Comparison of ENCODE assay signal across 25 cellular contexts in genomic region chrX:115260330-115260729, GRCh38. TPM values are rescaled to one million over a fixed set of nuclear protein-coding genes. Genes with fewer than 3 reads are reported as not detected.
DNase-seq lines count a peak whose midpoint lies in the region; ATAC-seq, FAIRE-seq and TF ChIP-seq lines count a peak whose summit lies in the region.
"Had no signal": no experiment of that assay in that cellular context is flagged by ENCODE, and none has a peak within 500 bp of the region (broad histone marks: within the 10 kb centered on the region; RNA-seq: fewer than 3 reads in every experiment).

No MANE protein-coding gene starts in this region.

- H3K9me2 ChIP-seq in SK-N-SH = no peaks in the 10 kb centered on the region

- no peaks in the 10 kb centered on the region for H3K9me3 ChIP-seq in HEK293 (ENCODE audit: control insufficient read depth, insufficient read depth, low read depth, low read length)
- no peaks in the 10 kb centered on the region for H3K9me3 ChIP-seq in GM12878 (replicated peaks; ENCODE audit: control insufficient read depth, insufficient read depth, low read length)
- no peaks in the 10 kb centered on the region for H3K9me3 ChIP-seq in SK-N-SH
- H3K9me3 ChIP-seq: breast epithelium, spleen had no signal

- in situ Hi-C loops in GM12878 (cut with MboI) = no loop called here

- H3K36me3 ChIP-seq in HEK293 (ENCODE audit: control insufficient read depth in 2 of 2, insufficient read depth in 1 of 2, low read length in 2 of 2) (no peaks in the 10 kb centered on the region), GM12878 (ENCODE audit: control insufficient read depth in 2 of 2, insufficient read depth in 2 of 2, low read length in 1 of 2) (no peaks in the 10 kb centered on the region), SK-N-SH (replicated peaks in 1 of 2; ENCODE audit: control insufficient read depth in 1 of 2, insufficient read depth in 2 of 2, low read length in 1 of 2) (no peaks in the 10 kb centered on the region)
- H3K36me3 ChIP-seq: breast epithelium, spleen had no signal

- DNase-seq in AG08395 (ENCODE audit: low spot score) (peak; percentile 32), GM12878 (ENCODE audit: low read depth, low spot score) (no peak), kidney tubule cell (ENCODE audit: low spot score) (peak; percentile 34), NCI-H1436 (lab: John Stamatoyannopoulos, UW) (no peak), SK-N-SH (no peak)
- no peak for DNase-seq in naive thymus-derived CD8-positive, alpha-beta T cell
- no peak for DNase-seq in activated naive CD4-positive, alpha-beta T cell treated with anti-CD3 and anti-CD28 coated beads, Interleukin-2, amount 50 U/mL, for 72 hours (ENCODE audit: low spot score in 2 of 2)
- DNase-seq: activated CD4-positive, alpha-beta T cell treated with anti-CD3 and anti-CD28 coated beads, Interleukin-2, amount 50 U/mL, for 4 hours; activated T-cell treated with anti-CD3 and anti-CD28 coated beads, Interleukin-2, amount 50 U/mL, for 1 hour; CD8-positive, alpha-beta memory T cell; NCI-H146; NCI-H748 treated with DMSO at 0.1 percent for 48 hours; spleen had no signal

- H3K9ac ChIP-seq in GM12878 (ENCODE audit: control insufficient read depth, insufficient read depth, low read length) (no peak overlapping the region), SK-N-SH (no peak overlapping the region)

- RAD21 ChIA-PET in GM12878 (lab: Charles Lee; ENCODE audit: unreplicated experiment) = no interaction called here

- POLR2A ChIA-PET in HEK293 (lab: Yijun Ruan, JAX) (interaction anchor here (0.7 to 1.5 kb wide), 2 partner anchors 26 to 218 kb away, joined by 3 to 4 read pairs; no protein-coding TSS in a partner anchor), GM12878 (lab: Charles Lee) (no interaction called here), SK-N-SH (lab: Yijun Ruan, JAX) (no interaction called here)
- POLR2A ChIA-PET in naive thymus-derived CD8-positive, alpha-beta T cell (lab: Charles Lee) = no interaction called here

- no peak overlapping the region for H2AFZ ChIP-seq in GM12878 (ENCODE audit: control insufficient read depth, low read depth, low read length)
- no peak overlapping the region for H2AFZ ChIP-seq in SK-N-SH (ENCODE audit: low read depth)

- no peak overlapping the region for H3K4me3 ChIP-seq in HEK293 (ENCODE audit: low read depth, low read length)
- H3K4me3 ChIP-seq in GM12878 = no peak overlapping the region
- H3K4me3 ChIP-seq in SK-N-SH (ENCODE audit: low read depth in 2 of 2, low read length in 1 of 2) = no peak overlapping the region
- H3K4me3 ChIP-seq: breast epithelium, spleen had no signal

- H3K27me3 ChIP-seq in GM12878 (replicated peaks in 1 of 2; ENCODE audit: control insufficient read depth in 2 of 2, insufficient read depth in 2 of 2, low read length in 1 of 2) (no peaks in the 10 kb centered on the region), SK-N-SH (ENCODE audit: insufficient read depth) (no peaks in the 10 kb centered on the region)

- H3K27ac ChIP-seq in HEK293 (ENCODE audit: extremely low read depth, low read depth, low read length) = peak overlapping the region; percentile 66; the same call in 1 of the 2 replicates
- H3K27ac ChIP-seq in GM12878 (ENCODE audit: control insufficient read depth, insufficient read depth) = no peak overlapping the region
- H3K27ac ChIP-seq in SK-N-SH (ENCODE audit: low read depth in 2 of 2, low read length in 1 of 2) = no peak overlapping the region
- H3K27ac ChIP-seq: breast epithelium, spleen had no signal

- peak; percentile 48 for ATAC-seq in GM12878
- no peak for ATAC-seq in naive thymus-derived CD8-positive, alpha-beta T cell
- ATAC-seq in activated naive CD4-positive, alpha-beta T cell treated with anti-CD3 and anti-CD28 coated beads, Interleukin-2, amount 50 U/mL, for 72 hours = no peak

- TF ChIP-seq CTCF in HEK293 (tag by site-specific recombination; IDR thresholded peaks at IDR 0.05) = no peak
- TF ChIP-seq CTCF in GM12878 (IDR thresholded peaks at IDR 0.05 in 2 of 3, conservative IDR thresholded peaks at IDR 0.05 in 1 of 3; ENCODE audit: control insufficient read depth in 2 of 3, extremely low read depth in 1 of 3, insufficient read depth in 1 of 3, low read depth in 3 of 3, low read length in 3 of 3) = no peak
- no peak for TF ChIP-seq CTCF in SK-N-SH (IDR thresholded peaks at IDR 0.05)

- CTCF ChIA-PET in HEK293 (lab: Yijun Ruan, JAX) (interaction anchor here (1.6 kb wide), 1 partner anchor 10 kb away, joined by 6 read pairs; no protein-coding TSS in a partner anchor), GM12878 (lab: Yijun Ruan, JAX) (no interaction called here), SK-N-SH (lab: Yijun Ruan, JAX) (no interaction called here)

- no peaks in the 10 kb centered on the region for H3K27me3 Mint-ChIP-seq in naive thymus-derived CD8-positive, alpha-beta T cell
- H3K27me3 Mint-ChIP-seq: activated naive CD8-positive, alpha-beta T cell; dendritic cell treated with granulocyte-macrophage colony-stimulating factor and Interleukin-4, amounts not matched to agents 40 ng/mL and 50 ng/mL, for 4 days had no signal

- no peaks in the 10 kb centered on the region for H3F3A ChIP-seq in SK-N-SH (replicated peaks; ENCODE audit: insufficient read depth)

- TF ChIP-seq EP300 in GM12878 (IDR thresholded peaks at IDR 0.05; ENCODE audit: borderline replicate concordance in 1 of 2, control insufficient read depth in 1 of 2, low read depth in 2 of 2, low read length in 2 of 2) = no peak
- TF ChIP-seq EP300 in SK-N-SH (IDR thresholded peaks at IDR 0.05; ENCODE audit: borderline replicate concordance in 1 of 2, low read depth in 1 of 2, low read length in 1 of 2) = no peak

- intact Hi-C loops in GM12878 (cut with micrococcal nuclease; ENCODE audit: unreplicated experiment) = no loop called here

- H3K4me1 ChIP-seq in HEK293 (ENCODE audit: control insufficient read depth, insufficient read depth, low read length) = no peaks in the 10 kb centered on the region
- no peaks in the 10 kb centered on the region for H3K4me1 ChIP-seq in GM12878 (ENCODE audit: control insufficient read depth, insufficient read depth, low read length)
- no peaks in the 10 kb centered on the region for H3K4me1 ChIP-seq in SK-N-SH (ENCODE audit: control insufficient read depth in 1 of 2, insufficient read depth in 2 of 2, low read depth in 1 of 2, low read length in 1 of 2)
- H3K4me1 ChIP-seq: breast epithelium, spleen had no signal

- SMC1A ChIA-PET in GM12878 (lab: Charles Lee; ENCODE audit: uncharacterized antibody, unreplicated experiment) = no interaction called here

- BruUV-seq in GM12878 (replicated peaks; lab: Mats Ljungman, UMichigan) = no TSS peak

- WGBS in GM12878 (ENCODE audit: insufficient coverage, insufficient replicate concordance, low lambda C conversion rate, missing lambda C conversion rate) = 93% methylated on average over 3 of the region's 3 CpGs
- 59% methylated on average over 3 of the region's 3 CpGs for WGBS in SK-N-SH (ENCODE audit: low lambda C conversion rate)

- no peaks in the 10 kb centered on the region for H4K20me1 ChIP-seq in GM12878 (ENCODE audit: control insufficient read depth, insufficient read depth)
- H4K20me1 ChIP-seq in SK-N-SH (ENCODE audit: insufficient read depth) = no peaks in the 10 kb centered on the region

- H3K27ac Mint-ChIP-seq in naive thymus-derived CD8-positive, alpha-beta T cell = no peak overlapping the region
- H3K27ac Mint-ChIP-seq in activated naive CD4-positive, alpha-beta T cell treated with anti-CD3 and anti-CD28 coated beads, Interleukin-2, amount 50 U/mL, for 72 hours = no peak overlapping the region
- H3K27ac Mint-ChIP-seq: activated naive CD8-positive, alpha-beta T cell; CD8-positive, alpha-beta memory T cell; dendritic cell treated with granulocyte-macrophage colony-stimulating factor and Interleukin-4, amounts not matched to agents 40 ng/mL and 50 ng/mL, for 4 days; T-helper 1 cell treated with Interleukin-12 subunit alpha and Interleukin-12 subunit beta and Interleukin-4 antibody, amounts not matched to agents 30 μg/mL and 1 μg/mL, for 36 hours had no signal

- FAIRE-seq in GM12878 (lab: Jason Lieb, UNC) = no peak
- FAIRE-seq: endothelial cell of umbilical vein had no signal

- no peak overlapping the region for H3K4me3 Mint-ChIP-seq in naive thymus-derived CD8-positive, alpha-beta T cell
- H3K4me3 Mint-ChIP-seq: activated naive CD8-positive, alpha-beta T cell; CD8-positive, alpha-beta memory T cell; dendritic cell treated with granulocyte-macrophage colony-stimulating factor and Interleukin-4, amounts not matched to agents 40 ng/mL and 50 ng/mL, for 4 days; T-helper 1 cell treated with Interleukin-12 subunit alpha and Interleukin-12 subunit beta and Interleukin-4 antibody, amounts not matched to agents 30 μg/mL and 1 μg/mL, for 36 hours had no signal

- TF ChIP-seq RAD21 in GM12878 (IDR thresholded peaks at IDR 0.05; ENCODE audit: insufficient read depth, low read depth, low read length) = no peak
- TF ChIP-seq RAD21 in SK-N-SH (IDR thresholded peaks at IDR 0.05; ENCODE audit: low read length) = no peak

- H3K4me2 ChIP-seq in GM12878 (ENCODE audit: control insufficient read depth, insufficient read depth) (no peak overlapping the region), SK-N-SH (no peak overlapping the region)

- TF ChIP-seq POLR2A in GM12878 (IDR thresholded peaks at IDR 0.05; ENCODE audit: low read depth, low read length) = no peak

- H3K9me3 Mint-ChIP-seq in naive thymus-derived CD8-positive, alpha-beta T cell = peaks cover 0 to 5% (median 0%) of the 10 kb centered on the region in 9 donors
- H3K9me3 Mint-ChIP-seq in activated naive CD4-positive, alpha-beta T cell treated with anti-CD3 and anti-CD28 coated beads, Interleukin-2, amount 50 U/mL, for 72 hours = peaks cover 4 to 7% of the 10 kb centered on the region in 2 donors
- H3K9me3 Mint-ChIP-seq: dendritic cell treated with granulocyte-macrophage colony-stimulating factor and Interleukin-4, amounts not matched to agents 40 ng/mL and 50 ng/mL, for 4 days; T-helper 1 cell treated with Interleukin-12 subunit alpha and Interleukin-12 subunit beta and Interleukin-4 antibody, amounts not matched to agents 30 μg/mL and 1 μg/mL, for 36 hours had no signal

- H3K36me3 Mint-ChIP-seq in naive thymus-derived CD8-positive, alpha-beta T cell = no peaks in the 10 kb centered on the region
- no peaks in the 10 kb centered on the region for H3K36me3 Mint-ChIP-seq in activated naive CD4-positive, alpha-beta T cell treated with anti-CD3 and anti-CD28 coated beads, Interleukin-2, amount 50 U/mL, for 72 hours
- H3K36me3 Mint-ChIP-seq: activated naive CD8-positive, alpha-beta T cell had no signal

- H3K79me2 ChIP-seq in GM12878 (ENCODE audit: control insufficient read depth, insufficient read depth, low read length) (no peaks in the 10 kb centered on the region), SK-N-SH (ENCODE audit: insufficient read depth) (no peaks in the 10 kb centered on the region)

- no peaks in the 10 kb centered on the region for H3K4me1 Mint-ChIP-seq in naive thymus-derived CD8-positive, alpha-beta T cell
- H3K4me1 Mint-ChIP-seq: CD8-positive, alpha-beta memory T cell had no signal

RNA-seq across cellular contexts. Expression of gene LRCH2, which starts 26.4 kb away (rescaled TPM):
- total RNA-seq in GM12878 (2013; cell fraction: nucleolus; rRNA removed) = 0.20 and 0.38 TPM in 2 replicates
- not detected in 2 replicates for total RNA-seq in GM12878 (2014; rRNA removed)
- not detected in 2 replicates for total RNA-seq in GM12878 (2014; rRNA removed; fragmentation: Illumina TruSeq; extraction: Trizol)
- 0.03 TPM in 1 of 2 replicates, not detected in the other for total RNA-seq in GM12878 (2021)
- polyA plus RNA-seq in GM12878 (2011; ENCODE audit: low read depth) = not detected
- 0.10 and 0.13 TPM in 2 replicates for polyA plus RNA-seq in GM12878 (2011; rRNA removed)
- 0.03 TPM in 2 replicates for polyA plus RNA-seq in GM12878 (2011; cell fraction: cytosol; rRNA removed)
- 0.04 and 0.07 TPM in 2 replicates for polyA plus RNA-seq in GM12878 (2011; cell fraction: nucleus; rRNA removed)
- not detected in 2 replicates for polyA plus RNA-seq in GM12878 (2012)
- 0.03 and 0.05 TPM in 2 replicates for polyA plus RNA-seq in GM12878 (2014; fragmentation: Illumina TruSeq; extraction: Trizol)
- not detected for polyA plus RNA-seq in GM12878 (2014; fragmentation: Nextera tagmentation; extraction: Ambion mirVana)
- polyA plus RNA-seq in GM12878 (2014; rRNA removed) = 0.01 TPM in 1 of 2 replicates, not detected in the other
- not detected for polyA plus RNA-seq in GM12878 (2016; fragmentation: Nextera tagmentation; extraction: Ambion mirVana)
- polyA minus RNA-seq in GM12878 (2011; rRNA and poly(A)+ RNA removed) = 0.10 and 0.15 TPM in 2 replicates
- polyA minus RNA-seq in GM12878 (2011; cell fraction: cytosol; rRNA and poly(A)+ RNA removed) = not detected in 2 replicates
- polyA minus RNA-seq in GM12878 (2011; cell fraction: nucleus; rRNA and poly(A)+ RNA removed) = 0.12 and 0.19 TPM in 2 replicates
- polyA plus RNA-seq in SK-N-SH (2012; rRNA removed) = 1.7 and 2.3 TPM in 2 replicates
- 2.9 and 3.5 TPM in 2 replicates for polyA plus RNA-seq in SK-N-SH (2012; cell fraction: cytosol; rRNA removed)
- polyA plus RNA-seq in SK-N-SH (2012; cell fraction: nucleus; rRNA removed) = 1.1 and 2.7 TPM in 2 replicates
- not detected for total RNA-seq in naive thymus-derived CD8-positive, alpha-beta T cell
- not detected for polyA plus RNA-seq in naive thymus-derived CD8-positive, alpha-beta T cell
- total RNA-seq in activated naive CD4-positive, alpha-beta T cell treated with anti-CD3 and anti-CD28 coated beads, Interleukin-2, amount 50 U/mL, for 72 hours = not detected
- total RNA-seq: CD8-positive, alpha-beta memory T cell; OCI-LY7 had no signal
- polyA plus RNA-seq: CD8-positive, alpha-beta memory T cell had no signal

RNA-seq across cellular contexts. Expression of gene LUZP4, which starts 29.2 kb away (rescaled TPM):
- total RNA-seq in GM12878 (2013; cell fraction: nucleolus; rRNA removed) = not detected in 2 replicates
- not detected in 2 replicates for total RNA-seq in GM12878 (2014; rRNA removed)
- not detected in 2 replicates for total RNA-seq in GM12878 (2014; rRNA removed; fragmentation: Illumina TruSeq; extraction: Trizol)
- not detected in 2 replicates for total RNA-seq in GM12878 (2021)
- polyA plus RNA-seq in GM12878 (2011; ENCODE audit: low read depth) = not detected
- not detected in 2 replicates for polyA plus RNA-seq in GM12878 (2011; rRNA removed)
- polyA plus RNA-seq in GM12878 (2011; cell fraction: cytosol; rRNA removed) = not detected in 2 replicates
- not detected in 2 replicates for polyA plus RNA-seq in GM12878 (2011; cell fraction: nucleus; rRNA removed)
- polyA plus RNA-seq in GM12878 (2012) = not detected in 2 replicates
- polyA plus RNA-seq in GM12878 (2014; fragmentation: Illumina TruSeq; extraction: Trizol) = not detected in 2 replicates
- polyA plus RNA-seq in GM12878 (2014; fragmentation: Nextera tagmentation; extraction: Ambion mirVana) = not detected
- not detected in 2 replicates for polyA plus RNA-seq in GM12878 (2014; rRNA removed)
- polyA plus RNA-seq in GM12878 (2016; fragmentation: Nextera tagmentation; extraction: Ambion mirVana) = not detected
- polyA minus RNA-seq in GM12878 (2011; rRNA and poly(A)+ RNA removed) = not detected in 2 replicates
- not detected in 2 replicates for polyA minus RNA-seq in GM12878 (2011; cell fraction: cytosol; rRNA and poly(A)+ RNA removed)
- polyA minus RNA-seq in GM12878 (2011; cell fraction: nucleus; rRNA and poly(A)+ RNA removed) = not detected in 2 replicates
- not detected in 2 replicates for polyA plus RNA-seq in SK-N-SH (2012; rRNA removed)
- polyA plus RNA-seq in SK-N-SH (2012; cell fraction: cytosol; rRNA removed) = not detected in 2 replicates
- polyA plus RNA-seq in SK-N-SH (2012; cell fraction: nucleus; rRNA removed) = not detected in 2 replicates
- total RNA-seq in naive thymus-derived CD8-positive, alpha-beta T cell = not detected
- not detected for polyA plus RNA-seq in naive thymus-derived CD8-positive, alpha-beta T cell
- not detected for total RNA-seq in activated naive CD4-positive, alpha-beta T cell treated with anti-CD3 and anti-CD28 coated beads, Interleukin-2, amount 50 U/mL, for 72 hours
- total RNA-seq: breast epithelium; CD8-positive, alpha-beta memory T cell; endothelial cell of umbilical vein; glomerular endothelial cell; H4; mucosa of gallbladder; OCI-LY7; spleen; subcutaneous adipose tissue; urinary bladder had no signal
- polyA plus RNA-seq: CD8-positive, alpha-beta memory T cell; endothelial cell of umbilical vein; spleen; urinary bladder had no signal

Comparison
In these comparisons a context has a peak if more than half of its experiments do, and no peak if none do; other contexts are left out.
1. DNase-seq: peak in AG08395 (single experiment) and kidney tubule cell (single experiment); none in GM12878 (single experiment), NCI-H1436 (single experiment), SK-N-SH (single experiment), naive thymus-derived CD8-positive, alpha-beta T cell (0 of 10) and activated naive CD4-positive, alpha-beta T cell treated with anti-CD3 and anti-CD28 coated beads, Interleukin-2, amount 50 U/mL, for 72 hours (0 of 2).